ENCODE assay signal across 11 cellular contexts in the genomic region with DNA sequence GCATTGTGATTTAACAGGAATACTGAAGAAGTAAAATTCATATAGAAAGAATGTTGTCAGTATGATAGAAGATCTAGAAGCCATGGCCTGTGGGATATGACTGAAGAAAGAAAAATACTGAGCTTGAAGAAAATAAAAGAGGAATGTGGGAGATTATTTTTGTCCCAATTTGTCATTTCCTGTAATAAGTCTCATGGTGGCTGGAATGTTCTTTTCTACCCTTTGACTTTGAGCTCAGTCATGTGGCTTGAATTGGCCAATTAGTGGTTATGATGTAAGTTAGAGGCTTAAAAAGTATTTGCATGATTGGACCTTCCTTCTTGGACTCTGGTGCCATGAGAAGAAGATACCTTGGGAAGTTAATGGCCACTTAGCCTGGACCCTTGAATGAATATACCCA. TPM values are rescaled to one million over a fixed set of nuclear protein-coding genes. Genes with fewer than 3 reads are reported as not detected.
DNase-seq lines count a peak whose midpoint lies in the region; ATAC-seq and TF ChIP-seq lines count a peak whose summit lies in the region.
"Had no signal": no experiment of that assay in that cellular context is flagged by ENCODE, and none has a peak within 500 bp of the region (broad histone marks: within the 10 kb centered on the region; RNA-seq: fewer than 3 reads in every experiment).

No MANE protein-coding gene starts in this region.

- no peaks in the 10 kb centered on the region for H4K20me1 ChIP-seq in osteoblast (ENCODE audit: insufficient read depth, low read length)

- peak overlapping the region; percentile 42 for H3K4me2 ChIP-seq in osteoblast (ENCODE audit: insufficient read depth, low read length)

- H3K79me2 ChIP-seq in osteoblast (ENCODE audit: insufficient read depth, low read length), result peaks cover 3% of the 10 kb centered on the region

- peak; percentile 91 for DNase-seq in AG10803 (ENCODE audit: low read depth)
- DNase-seq in RWPE2 (ENCODE audit: low spot score), result no peak
- peak; percentile 79 for DNase-seq in fibroblast of gingiva (ENCODE audit: low read depth)
- DNase-seq in osteoblast (ENCODE audit: insufficient read length, low spot score, missing footprints), result peak; percentile 80
- DNase-seq in NCI-H510A treated with DMSO at 0.1 percent for 48 hours (lab: John Stamatoyannopoulos, UW), result no peak
- no peak for DNase-seq in NCI-H2029 treated with DMSO at 0.1 percent for 48 hours (lab: John Stamatoyannopoulos, UW)
- DNase-seq: activated CD4-positive, alpha-beta T cell treated with anti-CD3 and anti-CD28 coated beads for 48 hours; stimulated activated naive CD4-positive, alpha-beta T cell treated with Interleukin-2 at 50 U/mL for 16 hours had no signal

- H3K27me3 ChIP-seq in RWPE2 (ENCODE audit: insufficient read depth, poor library complexity, severe bottlenecking) (no peaks in the 10 kb centered on the region), osteoblast (ENCODE audit: insufficient read depth, low read length) (no peaks in the 10 kb centered on the region)

- peak; percentile 52; the same call in 2 of the 3 replicates for ATAC-seq in RWPE2 (ENCODE audit: low read depth)
- ATAC-seq in GM18498 (IDR thresholded peaks at IDR 0.05; ENCODE audit: unreplicated experiment), result no peak
- no peak for ATAC-seq in HG03039 (IDR thresholded peaks at IDR 0.05; ENCODE audit: unreplicated experiment)

- no peaks in the 10 kb centered on the region for H3K9me3 ChIP-seq in RWPE2 (ENCODE audit: severe bottlenecking)
- H3K9me3 ChIP-seq in osteoblast (ENCODE audit: low read depth, low read length), result no peaks in the 10 kb centered on the region

- H3K36me3 ChIP-seq in RWPE2 (ENCODE audit: low read depth) (no peaks in the 10 kb centered on the region), osteoblast (ENCODE audit: insufficient read depth, low read length) (peaks cover 13% of the 10 kb centered on the region)

- H3K4me1 ChIP-seq in RWPE2 (ENCODE audit: insufficient read depth, poor library complexity, severe bottlenecking) (peaks cover 8% of the 10 kb centered on the region), osteoblast (ENCODE audit: insufficient read depth, low read length) (peaks cover 37% of the 10 kb centered on the region)

- TF ChIP-seq CTCF in AG10803 (conservative IDR thresholded peaks at IDR 0.05; ENCODE audit: low read length) (no peak), RWPE2 (IDR thresholded peaks at IDR 0.05; ENCODE audit: poor library complexity, severe bottlenecking) (no peak), osteoblast (IDR thresholded peaks at IDR 0.05; ENCODE audit: extremely low read depth, low read depth, low read length) (no peak)

- H2AFZ ChIP-seq in osteoblast (ENCODE audit: low read length), result no peak overlapping the region

- H3K4me3 ChIP-seq in AG10803 (ENCODE audit: low read length), result no peak overlapping the region
- H3K4me3 ChIP-seq in RWPE2 (ENCODE audit: severe bottlenecking), result no peak overlapping the region
- no peak overlapping the region for H3K4me3 ChIP-seq in osteoblast (ENCODE audit: insufficient read depth, low read length)
- H3K4me3 ChIP-seq: lung had no signal

- H3K27ac ChIP-seq in RWPE2 (ENCODE audit: poor library complexity, severe bottlenecking), result peak overlapping the region; percentile 32
- peak overlapping the region; percentile 97 for H3K27ac ChIP-seq in osteoblast (ENCODE audit: low read depth, low read length)

RNA-seq across cellular contexts. Expression of gene APH1B, which starts 14.1 kb away (rescaled TPM):
- 17.7 and 21.8 TPM in 2 replicates for total RNA-seq in osteoblast

Comparison
In these comparisons a context has a peak if more than half of its experiments do, and no peak if none do; other contexts are left out.
1. DNase-seq: peak in AG10803 (single experiment), fibroblast of gingiva (single experiment) and osteoblast (single experiment); none in RWPE2 (single experiment), NCI-H510A treated with DMSO at 0.1 percent for 48 hours (single experiment) and NCI-H2029 treated with DMSO at 0.1 percent for 48 hours (single experiment).